Comparison of ENCODE assay signal across 1 cellular context in the genomic region with DNA sequence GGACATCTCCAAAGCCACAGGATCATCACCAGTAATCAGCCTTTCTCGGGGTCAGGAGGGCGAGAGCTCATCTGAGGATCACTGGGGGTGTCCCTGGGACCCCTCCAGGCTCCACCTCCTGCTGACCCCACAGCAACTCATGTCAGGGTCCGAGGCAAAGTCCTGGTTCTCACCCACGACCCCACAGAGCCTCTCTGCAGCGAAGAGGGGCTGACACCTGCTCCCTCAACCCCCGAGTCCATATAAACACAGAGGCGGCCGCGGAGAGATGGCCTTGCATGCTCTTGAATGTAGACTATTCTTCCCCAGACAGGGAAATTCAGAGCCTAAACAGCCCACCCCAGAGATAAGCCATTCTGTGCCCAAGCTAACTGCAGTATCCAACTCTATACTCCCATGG.
TF ChIP-seq lines count a peak whose summit lies in the region.

No MANE protein-coding gene starts in this region.

TF ChIP-seq in HepG2, 621 proteins besides CTCF, POLR2A, EP300 and RAD21:
- TF ChIP-seq, protein P1, sequence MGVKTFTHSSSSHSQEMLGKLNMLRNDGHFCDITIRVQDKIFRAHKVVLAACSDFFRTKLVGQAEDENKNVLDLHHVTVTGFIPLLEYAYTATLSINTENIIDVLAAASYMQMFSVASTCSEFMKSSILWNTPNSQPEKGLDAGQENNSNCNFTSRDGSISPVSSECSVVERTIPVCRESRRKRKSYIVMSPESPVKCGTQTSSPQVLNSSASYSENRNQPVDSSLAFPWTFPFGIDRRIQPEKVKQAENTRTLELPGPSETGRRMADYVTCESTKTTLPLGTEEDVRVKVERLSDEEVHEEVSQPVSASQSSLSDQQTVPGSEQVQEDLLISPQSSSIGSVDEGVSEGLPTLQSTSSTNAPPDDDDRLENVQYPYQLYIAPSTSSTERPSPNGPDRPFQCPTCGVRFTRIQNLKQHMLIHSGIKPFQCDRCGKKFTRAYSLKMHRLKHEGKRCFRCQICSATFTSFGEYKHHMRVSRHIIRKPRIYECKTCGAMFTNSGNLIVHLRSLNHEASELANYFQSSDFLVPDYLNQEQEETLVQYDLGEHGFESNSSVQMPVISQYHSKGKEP (CRISPR knock-in tag; IDR thresholded peaks at IDR 0.05), result no peak
- no peak for TF ChIP-seq ZNF674 (CRISPR knock-in tag; IDR thresholded peaks at IDR 0.05; ENCODE audit: low read depth)
- TF ChIP-seq MEF2D (CRISPR knock-in tag; IDR thresholded peaks at IDR 0.05), result no peak
- no peak for TF ChIP-seq NR2F1 (CRISPR knock-in tag; IDR thresholded peaks at IDR 0.05)
- no peak for TF ChIP-seq TCF7L2 (IDR thresholded peaks at IDR 0.05; ENCODE audit: low read depth, low read length)
- TF ChIP-seq ASH2L (IDR thresholded peaks at IDR 0.05; ENCODE audit: insufficient read length, low read depth, low read length), result no peak
- TF ChIP-seq ZNF660 (CRISPR knock-in tag; IDR thresholded peaks at IDR 0.05; ENCODE audit: borderline replicate concordance, low read depth), result no peak
- no peak for TF ChIP-seq PRPF4 (IDR thresholded peaks at IDR 0.05; ENCODE audit: low read depth, low read length, poor library complexity, severe bottlenecking)
